1 cellular context compared by ENCODE assay signal in the genomic region with DNA sequence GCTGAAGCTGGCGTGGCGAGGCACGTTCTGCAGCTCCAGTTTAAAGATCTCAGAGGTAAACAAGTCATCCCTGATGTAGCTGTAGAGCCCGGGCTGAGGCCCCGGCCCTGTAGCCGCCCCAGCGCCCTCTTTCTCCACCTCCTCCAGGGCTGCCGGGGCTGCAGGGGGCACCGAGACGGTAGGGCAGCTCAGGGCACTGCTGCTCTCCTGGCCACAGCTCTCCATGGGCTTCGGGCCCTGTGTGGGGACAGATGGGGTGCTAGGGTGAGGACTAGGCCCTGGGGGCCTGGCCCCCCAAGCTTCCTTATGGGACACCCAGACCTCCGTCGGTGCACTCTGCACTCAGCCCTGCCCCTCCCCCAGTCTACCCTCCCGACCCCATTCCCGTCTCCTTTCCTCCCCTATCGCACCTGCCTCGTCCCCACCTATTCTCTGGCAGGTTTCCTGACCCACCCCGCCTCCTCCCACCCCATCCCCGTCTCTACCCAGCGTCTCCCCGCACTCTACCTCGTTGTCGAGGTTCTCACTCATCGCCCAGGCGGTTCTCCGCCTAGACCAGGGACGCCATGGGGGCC.
A peak's percentile ranks its signal among the peaks of the same experiment; 100 is the strongest.
TF ChIP-seq lines count a peak whose summit lies in the region.

No MANE protein-coding gene starts in this region.

TF ChIP-seq in HepG2, 621 proteins besides CTCF, POLR2A, EP300 and RAD21 (continues in another document):
- no peak for TF ChIP-seq MZF1 (CRISPR knock-in tag; IDR thresholded peaks at IDR 0.05; ENCODE audit: borderline replicate concordance)
- no peak for TF ChIP-seq DNMT3B (CRISPR knock-in tag; conservative IDR thresholded peaks at IDR 0.05)
- TF ChIP-seq POLR2AphosphoS2 (IDR thresholded peaks at IDR 0.05; ENCODE audit: low read depth, low read length) = 0 out of 2 replicates have a peak, but pooled peaks have one; percentile 7
- no peak for TF ChIP-seq THYN1 (CRISPR knock-in tag; IDR thresholded peaks at IDR 0.05; ENCODE audit: borderline replicate concordance, low read depth)
- TF ChIP-seq ZNF616 (CRISPR knock-in tag; IDR thresholded peaks at IDR 0.05; ENCODE audit: low read depth) = no peak
- no peak for TF ChIP-seq XRCC5 (optimal IDR thresholded peaks at IDR 0.05; ENCODE audit: low read length)
- no peak for TF ChIP-seq GPN1 (CRISPR knock-in tag; IDR thresholded peaks at IDR 0.05; ENCODE audit: borderline replicate concordance)
- TF ChIP-seq, protein P1, sequence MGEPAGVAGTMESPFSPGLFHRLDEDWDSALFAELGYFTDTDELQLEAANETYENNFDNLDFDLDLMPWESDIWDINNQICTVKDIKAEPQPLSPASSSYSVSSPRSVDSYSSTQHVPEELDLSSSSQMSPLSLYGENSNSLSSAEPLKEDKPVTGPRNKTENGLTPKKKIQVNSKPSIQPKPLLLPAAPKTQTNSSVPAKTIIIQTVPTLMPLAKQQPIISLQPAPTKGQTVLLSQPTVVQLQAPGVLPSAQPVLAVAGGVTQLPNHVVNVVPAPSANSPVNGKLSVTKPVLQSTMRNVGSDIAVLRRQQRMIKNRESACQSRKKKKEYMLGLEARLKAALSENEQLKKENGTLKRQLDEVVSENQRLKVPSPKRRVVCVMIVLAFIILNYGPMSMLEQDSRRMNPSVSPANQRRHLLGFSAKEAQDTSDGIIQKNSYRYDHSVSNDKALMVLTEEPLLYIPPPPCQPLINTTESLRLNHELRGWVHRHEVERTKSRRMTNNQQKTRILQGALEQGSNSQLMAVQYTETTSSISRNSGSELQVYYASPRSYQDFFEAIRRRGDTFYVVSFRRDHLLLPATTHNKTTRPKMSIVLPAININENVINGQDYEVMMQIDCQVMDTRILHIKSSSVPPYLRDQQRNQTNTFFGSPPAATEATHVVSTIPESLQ (CRISPR knock-in tag; conservative IDR thresholded peaks at IDR 0.05) = no peak
- no peak for TF ChIP-seq ATF7 (IDR thresholded peaks at IDR 0.05)
- TF ChIP-seq ATF7 (CRISPR knock-in tag; IDR thresholded peaks at IDR 0.05) = no peak
- TF ChIP-seq, protein P2, sequence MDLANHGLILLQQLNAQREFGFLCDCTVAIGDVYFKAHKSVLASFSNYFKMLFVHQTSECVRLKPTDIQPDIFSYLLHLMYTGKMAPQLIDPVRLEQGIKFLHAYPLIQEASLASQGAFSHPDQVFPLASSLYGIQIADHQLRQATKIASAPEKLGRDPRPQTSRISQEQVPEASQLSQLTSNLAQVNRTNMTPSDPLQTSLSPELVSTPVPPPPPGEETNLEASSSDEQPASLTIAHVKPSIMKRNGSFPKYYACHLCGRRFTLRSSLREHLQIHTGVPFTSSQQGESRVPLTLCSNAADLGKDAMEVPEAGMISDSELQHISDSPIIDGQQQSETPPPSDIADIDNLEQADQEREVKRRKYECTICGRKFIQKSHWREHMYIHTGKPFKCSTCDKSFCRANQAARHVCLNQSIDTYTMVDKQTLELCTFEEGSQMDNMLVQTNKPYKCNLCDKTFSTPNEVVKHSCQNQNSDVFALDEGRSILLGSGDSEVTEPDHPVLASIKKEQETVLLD (CRISPR knock-in tag; IDR thresholded peaks at IDR 0.05; ENCODE audit: low read depth) = no peak
- no peak for TF ChIP-seq ZNF841 (CRISPR knock-in tag; IDR thresholded peaks at IDR 0.05; ENCODE audit: borderline replicate concordance)
- peak; percentile 58 for TF ChIP-seq RBM39 (IDR thresholded peaks at IDR 0.05; ENCODE audit: low read depth, low read length, poor library complexity, severe bottlenecking)
- no peak for TF ChIP-seq CHCHD3 (CRISPR knock-in tag; IDR thresholded peaks at IDR 0.05)
- no peak for TF ChIP-seq ZNF33A (CRISPR knock-in tag; IDR thresholded peaks at IDR 0.05; ENCODE audit: borderline replicate concordance)
- no peak for TF ChIP-seq ZNF430 (CRISPR knock-in tag; IDR thresholded peaks at IDR 0.05)
- TF ChIP-seq EED (CRISPR knock-in tag; IDR thresholded peaks at IDR 0.05) = no peak
- TF ChIP-seq FIP1L1 (IDR thresholded peaks at IDR 0.05; ENCODE audit: borderline replicate concordance, insufficient read depth, low read depth, low read length) = no peak
- TF ChIP-seq, protein P3, sequence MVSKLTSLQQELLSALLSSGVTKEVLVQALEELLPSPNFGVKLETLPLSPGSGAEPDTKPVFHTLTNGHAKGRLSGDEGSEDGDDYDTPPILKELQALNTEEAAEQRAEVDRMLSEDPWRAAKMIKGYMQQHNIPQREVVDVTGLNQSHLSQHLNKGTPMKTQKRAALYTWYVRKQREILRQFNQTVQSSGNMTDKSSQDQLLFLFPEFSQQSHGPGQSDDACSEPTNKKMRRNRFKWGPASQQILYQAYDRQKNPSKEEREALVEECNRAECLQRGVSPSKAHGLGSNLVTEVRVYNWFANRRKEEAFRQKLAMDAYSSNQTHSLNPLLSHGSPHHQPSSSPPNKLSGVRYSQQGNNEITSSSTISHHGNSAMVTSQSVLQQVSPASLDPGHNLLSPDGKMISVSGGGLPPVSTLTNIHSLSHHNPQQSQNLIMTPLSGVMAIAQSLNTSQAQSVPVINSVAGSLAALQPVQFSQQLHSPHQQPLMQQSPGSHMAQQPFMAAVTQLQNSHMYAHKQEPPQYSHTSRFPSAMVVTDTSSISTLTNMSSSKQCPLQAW (CRISPR knock-in tag; IDR thresholded peaks at IDR 0.05) = no peak
- TF ChIP-seq KDM5B (CRISPR knock-in tag; IDR thresholded peaks at IDR 0.05; ENCODE audit: borderline replicate concordance) = no peak
- 0 out of 2 replicates have a peak, but pooled peaks have one; percentile 22 for TF ChIP-seq PCBP1 (IDR thresholded peaks at IDR 0.05; ENCODE audit: borderline replicate concordance, low read depth, low read length)
- no peak for TF ChIP-seq RAD51 (IDR thresholded peaks at IDR 0.05; ENCODE audit: borderline replicate concordance)
- TF ChIP-seq ZNF296 (CRISPR knock-in tag; conservative IDR thresholded peaks at IDR 0.05) = 0 out of 2 replicates have a peak, but pooled peaks have one; percentile 28
- no peak for TF ChIP-seq NONO (IDR thresholded peaks at IDR 0.05)
- TF ChIP-seq NONO (CRISPR knock-in tag; conservative IDR thresholded peaks at IDR 0.05) = no peak
- TF ChIP-seq ETV6 (CRISPR knock-in tag; conservative IDR thresholded peaks at IDR 0.05) = no peak
- no peak for TF ChIP-seq ZNF766 (CRISPR knock-in tag; IDR thresholded peaks at IDR 0.05; ENCODE audit: borderline replicate concordance)
- TF ChIP-seq ZNF563 (CRISPR knock-in tag; IDR thresholded peaks at IDR 0.05) = no peak; the same call in 1 of the 2 replicates
- TF ChIP-seq, protein P4, sequence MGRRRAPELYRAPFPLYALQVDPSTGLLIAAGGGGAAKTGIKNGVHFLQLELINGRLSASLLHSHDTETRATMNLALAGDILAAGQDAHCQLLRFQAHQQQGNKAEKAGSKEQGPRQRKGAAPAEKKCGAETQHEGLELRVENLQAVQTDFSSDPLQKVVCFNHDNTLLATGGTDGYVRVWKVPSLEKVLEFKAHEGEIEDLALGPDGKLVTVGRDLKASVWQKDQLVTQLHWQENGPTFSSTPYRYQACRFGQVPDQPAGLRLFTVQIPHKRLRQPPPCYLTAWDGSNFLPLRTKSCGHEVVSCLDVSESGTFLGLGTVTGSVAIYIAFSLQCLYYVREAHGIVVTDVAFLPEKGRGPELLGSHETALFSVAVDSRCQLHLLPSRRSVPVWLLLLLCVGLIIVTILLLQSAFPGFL (CRISPR knock-in tag; IDR thresholded peaks at IDR 0.05) = no peak
- TF ChIP-seq SOX13 (IDR thresholded peaks at IDR 0.05) = no peak
- no peak for TF ChIP-seq SOX13 (CRISPR knock-in tag; conservative IDR thresholded peaks at IDR 0.05 in 1 of 2, IDR thresholded peaks at IDR 0.05 in 1 of 2)
- no peak for TF ChIP-seq ZNF337 (CRISPR knock-in tag; IDR thresholded peaks at IDR 0.05; ENCODE audit: borderline replicate concordance, low read depth)
- TF ChIP-seq ZFY (CRISPR knock-in tag; IDR thresholded peaks at IDR 0.05) = no peak
- TF ChIP-seq HOXA9 (CRISPR knock-in tag; IDR thresholded peaks at IDR 0.05; ENCODE audit: borderline replicate concordance) = no peak
- TF ChIP-seq, protein P5, sequence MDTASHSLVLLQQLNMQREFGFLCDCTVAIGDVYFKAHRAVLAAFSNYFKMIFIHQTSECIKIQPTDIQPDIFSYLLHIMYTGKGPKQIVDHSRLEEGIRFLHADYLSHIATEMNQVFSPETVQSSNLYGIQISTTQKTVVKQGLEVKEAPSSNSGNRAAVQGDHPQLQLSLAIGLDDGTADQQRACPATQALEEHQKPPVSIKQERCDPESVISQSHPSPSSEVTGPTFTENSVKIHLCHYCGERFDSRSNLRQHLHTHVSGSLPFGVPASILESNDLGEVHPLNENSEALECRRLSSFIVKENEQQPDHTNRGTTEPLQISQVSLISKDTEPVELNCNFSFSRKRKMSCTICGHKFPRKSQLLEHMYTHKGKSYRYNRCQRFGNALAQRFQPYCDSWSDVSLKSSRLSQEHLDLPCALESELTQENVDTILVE (CRISPR knock-in tag; IDR thresholded peaks at IDR 0.05) = no peak
- TF ChIP-seq, protein P6, sequence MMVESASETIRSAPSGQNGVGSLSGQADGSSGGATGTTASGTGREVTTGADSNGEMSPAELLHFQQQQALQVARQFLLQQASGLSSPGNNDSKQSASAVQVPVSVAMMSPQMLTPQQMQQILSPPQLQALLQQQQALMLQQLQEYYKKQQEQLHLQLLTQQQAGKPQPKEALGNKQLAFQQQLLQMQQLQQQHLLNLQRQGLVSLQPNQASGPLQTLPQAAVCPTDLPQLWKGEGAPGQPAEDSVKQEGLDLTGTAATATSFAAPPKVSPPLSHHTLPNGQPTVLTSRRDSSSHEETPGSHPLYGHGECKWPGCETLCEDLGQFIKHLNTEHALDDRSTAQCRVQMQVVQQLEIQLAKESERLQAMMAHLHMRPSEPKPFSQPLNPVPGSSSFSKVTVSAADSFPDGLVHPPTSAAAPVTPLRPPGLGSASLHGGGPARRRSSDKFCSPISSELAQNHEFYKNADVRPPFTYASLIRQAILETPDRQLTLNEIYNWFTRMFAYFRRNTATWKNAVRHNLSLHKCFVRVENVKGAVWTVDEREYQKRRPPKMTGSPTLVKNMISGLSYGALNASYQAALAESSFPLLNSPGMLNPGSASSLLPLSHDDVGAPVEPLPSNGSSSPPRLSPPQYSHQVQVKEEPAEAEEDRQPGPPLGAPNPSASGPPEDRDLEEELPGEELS (CRISPR knock-in tag; IDR thresholded peaks at IDR 0.05) = no peak
- TF ChIP-seq ISL2 (CRISPR knock-in tag; IDR thresholded peaks at IDR 0.05) = no peak
- TF ChIP-seq, protein P7, sequence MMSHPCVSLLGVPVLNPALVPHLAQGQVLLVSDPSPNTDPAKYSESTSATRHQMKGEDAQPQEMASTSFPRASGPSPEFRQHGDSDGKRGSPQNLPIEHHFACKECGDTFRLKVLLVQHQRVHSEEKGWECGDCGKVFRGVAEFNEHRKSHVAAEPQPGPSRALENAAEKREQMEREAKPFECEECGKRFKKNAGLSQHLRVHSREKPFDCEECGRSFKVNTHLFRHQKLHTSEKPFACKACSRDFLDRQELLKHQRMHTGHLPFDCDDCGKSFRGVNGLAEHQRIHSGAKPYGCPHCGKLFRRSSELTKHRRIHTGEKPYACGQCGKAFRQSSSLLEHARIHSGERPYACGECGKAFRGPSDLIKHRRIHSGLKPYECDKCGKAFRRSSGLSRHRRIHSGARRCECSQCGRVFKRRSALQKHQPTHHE (CRISPR knock-in tag; IDR thresholded peaks at IDR 0.05; ENCODE audit: borderline replicate concordance) = no peak
- no peak for TF ChIP-seq EZH2 (conservative IDR thresholded peaks at IDR 0.05; ENCODE audit: low read depth, low read length)
- TF ChIP-seq, protein P8, sequence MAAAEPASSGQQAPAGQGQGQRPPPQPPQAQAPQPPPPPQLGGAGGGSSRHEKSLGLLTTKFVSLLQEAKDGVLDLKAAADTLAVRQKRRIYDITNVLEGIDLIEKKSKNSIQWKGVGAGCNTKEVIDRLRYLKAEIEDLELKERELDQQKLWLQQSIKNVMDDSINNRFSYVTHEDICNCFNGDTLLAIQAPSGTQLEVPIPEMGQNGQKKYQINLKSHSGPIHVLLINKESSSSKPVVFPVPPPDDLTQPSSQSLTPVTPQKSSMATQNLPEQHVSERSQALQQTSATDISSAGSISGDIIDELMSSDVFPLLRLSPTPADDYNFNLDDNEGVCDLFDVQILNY (CRISPR knock-in tag; conservative IDR thresholded peaks at IDR 0.05) = 0 out of 2 replicates have a peak, but pooled peaks have one; percentile 3
- no peak for TF ChIP-seq STAT5B (CRISPR knock-in tag; IDR thresholded peaks at IDR 0.05)
- no peak for TF ChIP-seq GLI4 (CRISPR knock-in tag; IDR thresholded peaks at IDR 0.05; ENCODE audit: borderline replicate concordance)
- TF ChIP-seq, protein P9, sequence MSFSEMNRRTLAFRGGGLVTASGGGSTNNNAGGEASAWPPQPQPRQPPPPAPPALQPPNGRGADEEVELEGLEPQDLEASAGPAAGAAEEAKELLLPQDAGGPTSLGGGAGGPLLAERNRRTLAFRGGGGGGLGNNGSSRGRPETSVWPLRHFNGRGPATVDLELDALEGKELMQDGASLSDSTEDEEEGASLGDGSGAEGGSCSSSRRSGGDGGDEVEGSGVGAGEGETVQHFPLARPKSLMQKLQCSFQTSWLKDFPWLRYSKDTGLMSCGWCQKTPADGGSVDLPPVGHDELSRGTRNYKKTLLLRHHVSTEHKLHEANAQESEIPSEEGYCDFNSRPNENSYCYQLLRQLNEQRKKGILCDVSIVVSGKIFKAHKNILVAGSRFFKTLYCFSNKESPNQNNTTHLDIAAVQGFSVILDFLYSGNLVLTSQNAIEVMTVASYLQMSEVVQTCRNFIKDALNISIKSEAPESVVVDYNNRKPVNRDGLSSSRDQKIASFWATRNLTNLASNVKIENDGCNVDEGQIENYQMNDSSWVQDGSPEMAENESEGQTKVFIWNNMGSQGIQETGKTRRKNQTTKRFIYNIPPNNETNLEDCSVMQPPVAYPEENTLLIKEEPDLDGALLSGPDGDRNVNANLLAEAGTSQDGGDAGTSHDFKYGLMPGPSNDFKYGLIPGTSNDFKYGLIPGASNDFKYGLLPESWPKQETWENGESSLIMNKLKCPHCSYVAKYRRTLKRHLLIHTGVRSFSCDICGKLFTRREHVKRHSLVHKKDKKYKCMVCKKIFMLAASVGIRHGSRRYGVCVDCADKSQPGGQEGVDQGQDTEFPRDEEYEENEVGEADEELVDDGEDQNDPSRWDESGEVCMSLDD (CRISPR knock-in tag; IDR thresholded peaks at IDR 0.05; ENCODE audit: borderline replicate concordance) = no peak
- no peak for TF ChIP-seq POLR2G (IDR thresholded peaks at IDR 0.05; ENCODE audit: low read depth, low read length)
